Comparison of ENCODE assay signal across 28 cellular contexts in the genomic region with DNA sequence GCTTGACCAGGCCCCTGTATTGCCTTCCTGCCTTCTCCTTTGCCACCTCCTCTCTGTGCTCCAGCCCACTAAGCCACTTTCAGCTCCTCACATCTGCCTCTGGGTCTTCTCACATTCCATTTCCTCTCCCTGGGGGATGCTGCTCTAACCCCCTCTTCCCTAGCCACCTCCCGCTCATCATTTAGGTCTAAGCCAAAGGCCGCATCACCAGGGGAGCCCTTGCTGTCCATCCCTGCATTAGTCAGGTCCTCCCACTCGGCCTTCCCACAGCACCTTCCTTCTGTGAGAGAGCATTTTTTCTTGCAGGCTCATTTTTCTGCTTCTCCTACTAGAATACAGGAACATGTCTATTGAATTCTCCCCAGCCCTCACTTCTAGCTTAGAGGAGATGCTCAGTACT.
"Had no signal": no experiment of that assay in that cellular context is flagged by ENCODE, and none has a peak within 500 bp of the region (broad histone marks: within the 10 kb centered on the region; RNA-seq: fewer than 3 reads in every experiment).

No MANE protein-coding gene starts in this region.

- H3K9me3 Mint-ChIP-seq: activated B cell treated with CpG ODN at 0.5 μM for 24 hours, memory B cell had no signal

- FAIRE-seq: kidney had no signal

- H3K27ac ChIP-seq: body of pancreas, colonic mucosa, esophagus squamous epithelium, left ventricle myocardium inferior, upper lobe of right lung had no signal

- H3K27me3 ChIP-seq: body of pancreas, colonic mucosa, esophagus squamous epithelium, upper lobe of right lung had no signal

- H3K4me1 ChIP-seq: body of pancreas, colonic mucosa, esophagus squamous epithelium, upper lobe of right lung had no signal

- H3K4me1 Mint-ChIP-seq: naive thymus-derived CD4-positive, alpha-beta T cell; T-helper 17 cell had no signal

- H3K36me3 ChIP-seq: colonic mucosa, upper lobe of right lung had no signal

- ATAC-seq: activated CD8-positive, alpha-beta T cell treated with anti-CD3 and anti-CD28 coated beads, Interleukin-2, amount 10 ng/mL, durations not matched to agents 7 days and 5 days; body of pancreas; mucosa of descending colon; naive thymus-derived CD4-positive, alpha-beta T cell; right cardiac atrium; stimulated activated naive CD8-positive, alpha-beta T cell treated with anti-CD3 and anti-CD28 coated beads, Interleukin-15, Interleukin-2, amounts not matched to agents 100 U/mL and 50 U/mL, for 24 hours; T-helper 17 cell had no signal

- H3K4me3 ChIP-seq: body of pancreas, colonic mucosa, esophagus squamous epithelium, left ventricle myocardium inferior, mucosa of descending colon, smooth muscle cell, upper lobe of right lung had no signal

- H3K4me3 Mint-ChIP-seq: activated B cell treated with CpG ODN at 0.5 μM for 24 hours; activated CD8-positive, alpha-beta T cell treated with anti-CD3 and anti-CD28 coated beads, Interleukin-2, amount 10 ng/mL, durations not matched to agents 7 days and 5 days; activated naive CD8-positive, alpha-beta T cell; memory B cell; naive thymus-derived CD4-positive, alpha-beta T cell; T-helper 17 cell had no signal

- DNase-seq: activated B cell treated with CpG ODN at 0.5 μM for 24 hours; activated CD4-positive, alpha-beta T cell treated with anti-CD3 and anti-CD28 coated beads for 48 hours; activated CD8-positive, alpha-beta memory T cell treated with anti-CD3 and anti-CD28 coated beads, Interleukin-2, amount 50 U/mL, for 4 hours; activated CD8-positive, alpha-beta T cell treated with anti-CD3 and anti-CD28 coated beads, Interleukin-2, amount 10 ng/mL, durations not matched to agents 7 days and 5 days; activated gamma-delta T cell; activated T-cell treated with anti-CD3 and anti-CD28 coated beads, Interleukin-2, amount 50 U/mL, for 48 hours; amygdala; body of pancreas; central memory CD4-positive, alpha-beta T cell; colonic mucosa; esophagus squamous epithelium; foreskin fibroblast; hypothalamus; kidney; left ventricle myocardium inferior; mucosa of descending colon; naive thymus-derived CD4-positive, alpha-beta T cell; occipital lobe; right cardiac atrium; stimulated activated CD4-positive, alpha-beta T cell treated with anti-CD3 and anti-CD28 coated beads, Interleukin-4, amount 100 ng/mL, for 4 hours; stimulated activated CD8-positive, alpha-beta memory T cell treated with anti-CD3 and anti-CD28 coated beads, Interleukin-4, amount 100 ng/mL, for 48 hours; stimulated activated naive CD8-positive, alpha-beta T cell treated with anti-CD3 and anti-CD28 coated beads, Interleukin-15, Interleukin-2, amounts not matched to agents 100 U/mL and 50 U/mL, for 24 hours; T-helper 17 cell; upper lobe of right lung had no signal

- H3K9me3 ChIP-seq: body of pancreas, colonic mucosa, esophagus squamous epithelium, left ventricle myocardium inferior, mucosa of descending colon, upper lobe of right lung had no signal

- H3K4me2 ChIP-seq: smooth muscle cell had no signal

- H3K27ac Mint-ChIP-seq: activated B cell treated with CpG ODN at 0.5 μM for 24 hours; activated CD8-positive, alpha-beta T cell treated with anti-CD3 and anti-CD28 coated beads, Interleukin-2, amount 10 ng/mL, durations not matched to agents 7 days and 5 days; activated naive CD8-positive, alpha-beta T cell; memory B cell; naive thymus-derived CD4-positive, alpha-beta T cell; progenitor cell of endocrine pancreas; T-helper 17 cell had no signal

- H3K27me3 Mint-ChIP-seq: activated naive CD8-positive, alpha-beta T cell had no signal
